In the genomic region with DNA sequence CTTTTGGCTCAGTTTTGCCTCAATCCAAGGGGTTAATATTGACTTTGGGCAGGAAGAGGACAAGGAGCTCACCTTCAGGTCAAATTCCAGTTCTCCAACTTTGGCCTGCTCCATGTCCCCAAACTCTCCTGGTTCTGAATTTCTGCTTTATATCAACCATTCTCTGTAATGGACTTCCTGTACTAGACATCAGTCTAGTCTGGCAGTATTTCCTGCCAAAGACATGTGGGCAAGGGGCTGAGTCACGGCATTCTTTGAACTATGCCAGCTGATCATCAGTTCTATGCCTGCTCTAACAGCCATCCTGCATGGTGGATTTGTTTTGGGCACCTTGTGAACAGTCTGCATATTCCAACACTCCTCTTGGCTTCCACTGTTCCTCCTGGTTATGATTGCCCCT, we compare ENCODE assay signal across 8 cellular contexts.
DNase-seq lines count a peak whose midpoint lies in the region; ATAC-seq lines count a peak whose summit lies in the region.

No MANE protein-coding gene starts in this region.

- DNase-seq in HPDE6-E6E7 (ENCODE audit: extremely low spot score): peak; percentile 36
- peak; percentile 11 to 19 for DNase-seq in activated CD4-positive, alpha-beta T cell treated with anti-CD3 and anti-CD28 coated beads for 24 hours (ENCODE audit: low read depth in 2 of 2)
- DNase-seq in stimulated activated CD8-positive, alpha-beta memory T cell treated with anti-CD3 and anti-CD28 coated beads, Interleukin-15, amount 100 ng/mL, for 4 hours (ENCODE audit: low read depth in 2 of 2): peak; percentile 46 to 68
- no peak for DNase-seq in NCI-H2107 (lab: John Stamatoyannopoulos, UW)
- no peak for DNase-seq in NCI-H524 treated with DMSO at 0.1 percent for 48 hours (lab: John Stamatoyannopoulos, UW)

- ATAC-seq in esophagus mucosa (peak; percentile 65), HG03097 (IDR thresholded peaks at IDR 0.05; ENCODE audit: low FRiP score, unreplicated experiment) (no peak), HG03196 (IDR thresholded peaks at IDR 0.05; ENCODE audit: unreplicated experiment) (no peak)

Comparison
In these comparisons a context has a peak if more than half of its experiments do, and no peak if none do; other contexts are left out.
1. DNase-seq: peak in HPDE6-E6E7 (single experiment), activated CD4-positive, alpha-beta T cell treated with anti-CD3 and anti-CD28 coated beads for 24 hours (2 of 2) and stimulated activated CD8-positive, alpha-beta memory T cell treated with anti-CD3 and anti-CD28 coated beads, Interleukin-15, amount 100 ng/mL, for 4 hours (2 of 2); none in NCI-H2107 (single experiment) and NCI-H524 treated with DMSO at 0.1 percent for 48 hours (single experiment).